In the genomic region with DNA sequence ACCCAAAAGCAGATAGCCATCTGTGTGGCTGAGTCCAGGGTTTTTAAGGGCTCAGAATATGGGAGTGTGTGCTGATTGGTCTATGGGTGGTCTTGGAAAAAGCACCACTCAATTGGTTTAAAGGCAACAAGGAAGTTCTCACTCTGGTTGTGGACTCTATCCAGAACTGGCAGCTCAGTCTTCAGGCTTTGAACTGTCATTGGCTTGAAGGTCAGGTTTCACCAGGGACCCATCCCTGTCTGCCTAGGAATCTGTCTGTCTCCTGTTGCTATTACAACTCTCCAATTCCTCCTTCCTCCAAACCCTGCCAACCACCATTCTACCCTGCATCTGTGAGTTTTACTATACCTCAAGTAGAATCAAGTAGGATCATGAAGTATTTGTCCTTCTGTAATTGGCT, we compare ENCODE assay signal across 33 cellular contexts.
"Had no signal": no experiment of that assay in that cellular context is flagged by ENCODE, and none has a peak within 500 bp of the region (broad histone marks: within the 10 kb centered on the region; RNA-seq: fewer than 3 reads in every experiment).

No MANE protein-coding gene starts in this region.

- H3K36me3 ChIP-seq: ascending aorta had no signal

- H3K4me3 Mint-ChIP-seq: activated B cell treated with CpG ODN at 0.5 μM for 24 hours; activated CD4-positive, alpha-beta memory T cell treated with anti-CD3 and anti-CD28 coated beads, Interleukin-2, amount 10 ng/mL, durations not matched to agents 7 days and 5 days; activated CD4-positive, alpha-beta T cell treated with anti-CD3 and anti-CD28 coated beads, Interleukin-2, amount 10 ng/mL, durations not matched to agents 7 days and 5 days; activated CD8-positive, alpha-beta memory T cell treated with anti-CD3 and anti-CD28 coated beads, Interleukin-2, amount 10 ng/mL, durations not matched to agents 7 days and 5 days; activated CD8-positive, alpha-beta T cell treated with anti-CD3 and anti-CD28 coated beads, Interleukin-2, amount 10 ng/mL, durations not matched to agents 7 days and 5 days; activated naive CD4-positive, alpha-beta T cell treated with anti-CD3 and anti-CD28 coated beads, Interleukin-2, amount 10 ng/mL, durations not matched to agents 7 days and 5 days; activated naive CD4-positive, alpha-beta T cell treated with anti-CD3 and anti-CD28 coated beads, Interleukin-2, amount 50 U/mL, for 24 hours; activated naive CD8-positive, alpha-beta T cell; activated naive CD8-positive, alpha-beta T cell treated with anti-CD3 and anti-CD28 coated beads, Interleukin-2, amount 10 ng/mL, durations not matched to agents 7 days and 5 days; activated naive CD8-positive, alpha-beta T cell treated with anti-CD3 and anti-CD28 coated beads, Interleukin-2, amount 50 U/mL, for 24 hours; activated T-cell treated with anti-CD3 and anti-CD28 coated beads, Interleukin-2, amount 50 U/mL, for 24 hours; brain; T-helper 1 cell treated with Interleukin-12 subunit alpha and Interleukin-12 subunit beta and Interleukin-4 antibody, amounts not matched to agents 30 μg/mL and 1 μg/mL, for 36 hours; T-helper 2 cell treated with Interferon-gamma antibody and Interleukin-4, amounts not matched to agents 5 μg/mL and 100 μg/mL, for 36 hours had no signal

- H3K4me3 ChIP-seq: ascending aorta had no signal

- DNase-seq: activated B cell treated with CpG ODN at 0.5 μM for 24 hours; activated CD4-positive, alpha-beta memory T cell treated with anti-CD3 and anti-CD28 coated beads, Interleukin-2, amount 10 ng/mL, durations not matched to agents 7 days and 5 days; activated CD4-positive, alpha-beta T cell treated with anti-CD3 and anti-CD28 coated beads for 4 hours; activated CD4-positive, alpha-beta T cell treated with anti-CD3 and anti-CD28 coated beads, Interleukin-2, amount 10 ng/mL, durations not matched to agents 7 days and 5 days; activated CD4-positive, alpha-beta T cell treated with anti-CD3 and anti-CD28 coated beads, Interleukin-2, amount 50 U/mL, for 48 hours; activated CD4-positive, CD25-positive, alpha-beta regulatory T cell treated with anti-CD3 and anti-CD28 coated beads, Interleukin-2, amount 50 U/mL, for 72 hours; activated CD8-positive, alpha-beta memory T cell treated with anti-CD3 and anti-CD28 coated beads for 24 hours; activated CD8-positive, alpha-beta memory T cell treated with anti-CD3 and anti-CD28 coated beads, Interleukin-2, amount 10 ng/mL, durations not matched to agents 7 days and 5 days; activated CD8-positive, alpha-beta memory T cell treated with anti-CD3 and anti-CD28 coated beads, Interleukin-2, amount 50 U/mL, for 48 hours; activated CD8-positive, alpha-beta T cell treated with anti-CD3 and anti-CD28 coated beads, Interleukin-2, amount 10 ng/mL, durations not matched to agents 7 days and 5 days; activated effector memory CD4-positive, alpha-beta T cell treated with Interleukin-2 at 50 U/mL for 16 hours; activated gamma-delta T cell; activated naive CD4-positive, alpha-beta T cell treated with anti-CD3 and anti-CD28 coated beads, Interleukin-2, amount 10 ng/mL, durations not matched to agents 7 days and 5 days; activated naive CD4-positive, alpha-beta T cell treated with Interleukin-2 at 50 U/mL for 16 hours; activated naive CD8-positive, alpha-beta T cell treated with anti-CD3 and anti-CD28 coated beads, Interleukin-2, amount 10 ng/mL, durations not matched to agents 7 days and 5 days; activated naive CD8-positive, alpha-beta T cell treated with anti-CD3 and anti-CD28 coated beads, Interleukin-2, amount 50 U/mL, for 24 hours; activated T-cell treated with anti-CD3 and anti-CD28 coated beads, Interleukin-2, amount 50 U/mL, for 24 hours; activated T-cell treated with anti-CD3 and anti-CD28 coated beads, Interleukin-2, amount 50 U/mL, for 48 hours; amygdala; anterior cingulate cortex; central memory CD4-positive, alpha-beta T cell; T-helper 1 cell; T-helper 2 cell; T-helper 9 cell had no signal

- H3K9me3 ChIP-seq: ascending aorta had no signal

- H3K27me3 Mint-ChIP-seq: activated B cell treated with CpG ODN at 0.5 μM for 24 hours; activated CD4-positive, alpha-beta memory T cell treated with anti-CD3 and anti-CD28 coated beads, Interleukin-2, amount 10 ng/mL, durations not matched to agents 7 days and 5 days; activated CD4-positive, alpha-beta T cell treated with anti-CD3 and anti-CD28 coated beads, Interleukin-2, amount 10 ng/mL, durations not matched to agents 7 days and 5 days; activated CD8-positive, alpha-beta memory T cell treated with anti-CD3 and anti-CD28 coated beads, Interleukin-2, amount 10 ng/mL, durations not matched to agents 7 days and 5 days; activated naive CD4-positive, alpha-beta T cell treated with anti-CD3 and anti-CD28 coated beads, Interleukin-2, amount 10 ng/mL, durations not matched to agents 7 days and 5 days; activated naive CD8-positive, alpha-beta T cell; activated naive CD8-positive, alpha-beta T cell treated with anti-CD3 and anti-CD28 coated beads, Interleukin-2, amount 10 ng/mL, durations not matched to agents 7 days and 5 days; activated naive CD8-positive, alpha-beta T cell treated with anti-CD3 and anti-CD28 coated beads, Interleukin-2, amount 50 U/mL, for 24 hours; activated T-cell treated with anti-CD3 and anti-CD28 coated beads, Interleukin-2, amount 50 U/mL, for 24 hours; brain had no signal

- H3K27ac Mint-ChIP-seq: activated B cell treated with CpG ODN at 0.5 μM for 24 hours; activated CD4-positive, alpha-beta memory T cell treated with anti-CD3 and anti-CD28 coated beads, Interleukin-2, amount 10 ng/mL, durations not matched to agents 7 days and 5 days; activated CD4-positive, alpha-beta T cell treated with anti-CD3 and anti-CD28 coated beads, Interleukin-2, amount 10 ng/mL, durations not matched to agents 7 days and 5 days; activated CD8-positive, alpha-beta memory T cell treated with anti-CD3 and anti-CD28 coated beads, Interleukin-2, amount 10 ng/mL, durations not matched to agents 7 days and 5 days; activated CD8-positive, alpha-beta T cell treated with anti-CD3 and anti-CD28 coated beads, Interleukin-2, amount 10 ng/mL, durations not matched to agents 7 days and 5 days; activated naive CD4-positive, alpha-beta T cell treated with anti-CD3 and anti-CD28 coated beads, Interleukin-2, amount 10 ng/mL, durations not matched to agents 7 days and 5 days; activated naive CD4-positive, alpha-beta T cell treated with anti-CD3 and anti-CD28 coated beads, Interleukin-2, amount 50 U/mL, for 24 hours; activated naive CD8-positive, alpha-beta T cell; activated naive CD8-positive, alpha-beta T cell treated with anti-CD3 and anti-CD28 coated beads, Interleukin-2, amount 10 ng/mL, durations not matched to agents 7 days and 5 days; activated naive CD8-positive, alpha-beta T cell treated with anti-CD3 and anti-CD28 coated beads, Interleukin-2, amount 50 U/mL, for 24 hours; activated T-cell treated with anti-CD3 and anti-CD28 coated beads, Interleukin-2, amount 50 U/mL, for 24 hours; activated T-helper 2 cell treated with anti-CD3 and anti-CD28 coated beads, Interferon-gamma antibody, Interleukin-2, Interleukin-4, amounts not matched to agents 10 μg/mL and 5 μg/mL and 100 μg/mL, durations not matched to agents 14 hours and 24 hours and 36 hours; brain; T-helper 1 cell treated with Interleukin-12 subunit alpha and Interleukin-12 subunit beta and Interleukin-4 antibody, amounts not matched to agents 30 μg/mL and 1 μg/mL, for 36 hours; T-helper 2 cell treated with Interferon-gamma antibody and Interleukin-4, amounts not matched to agents 5 μg/mL and 100 μg/mL, for 36 hours had no signal

- H3K4me1 ChIP-seq: ascending aorta had no signal

- H3K36me3 Mint-ChIP-seq: activated CD8-positive, alpha-beta memory T cell treated with anti-CD3 and anti-CD28 coated beads, Interleukin-2, amount 10 ng/mL, durations not matched to agents 7 days and 5 days; activated naive CD4-positive, alpha-beta T cell treated with anti-CD3 and anti-CD28 coated beads, Interleukin-2, amount 10 ng/mL, durations not matched to agents 7 days and 5 days; activated naive CD4-positive, alpha-beta T cell treated with anti-CD3 and anti-CD28 coated beads, Interleukin-2, amount 50 U/mL, for 24 hours; activated naive CD8-positive, alpha-beta T cell; activated naive CD8-positive, alpha-beta T cell treated with anti-CD3 and anti-CD28 coated beads, Interleukin-2, amount 10 ng/mL, durations not matched to agents 7 days and 5 days; brain had no signal

- H3K27ac ChIP-seq: ascending aorta, VCaP had no signal

- H3K9me3 Mint-ChIP-seq: activated CD4-positive, alpha-beta memory T cell treated with anti-CD3 and anti-CD28 coated beads, Interleukin-2, amount 10 ng/mL, durations not matched to agents 7 days and 5 days; activated CD4-positive, alpha-beta T cell treated with anti-CD3 and anti-CD28 coated beads, Interleukin-2, amount 10 ng/mL, durations not matched to agents 7 days and 5 days; activated naive CD4-positive, alpha-beta T cell treated with anti-CD3 and anti-CD28 coated beads, Interleukin-2, amount 10 ng/mL, durations not matched to agents 7 days and 5 days; activated naive CD4-positive, alpha-beta T cell treated with anti-CD3 and anti-CD28 coated beads, Interleukin-2, amount 50 U/mL, for 24 hours; activated naive CD8-positive, alpha-beta T cell treated with anti-CD3 and anti-CD28 coated beads, Interleukin-2, amount 50 U/mL, for 24 hours; activated T-helper 2 cell treated with anti-CD3 and anti-CD28 coated beads, Interferon-gamma antibody, Interleukin-2, Interleukin-4, amounts not matched to agents 10 μg/mL and 5 μg/mL and 100 μg/mL, durations not matched to agents 14 hours and 24 hours and 36 hours; brain; T-helper 1 cell treated with Interleukin-12 subunit alpha and Interleukin-12 subunit beta and Interleukin-4 antibody, amounts not matched to agents 30 μg/mL and 1 μg/mL, for 36 hours; T-helper 2 cell treated with Interferon-gamma antibody and Interleukin-4, amounts not matched to agents 5 μg/mL and 100 μg/mL, for 36 hours had no signal

- H3K4me1 Mint-ChIP-seq: activated B cell treated with CpG ODN at 0.5 μM for 24 hours; activated CD4-positive, alpha-beta memory T cell treated with anti-CD3 and anti-CD28 coated beads, Interleukin-2, amount 10 ng/mL, durations not matched to agents 7 days and 5 days; activated CD4-positive, alpha-beta T cell treated with anti-CD3 and anti-CD28 coated beads, Interleukin-2, amount 10 ng/mL, durations not matched to agents 7 days and 5 days; activated CD8-positive, alpha-beta memory T cell treated with anti-CD3 and anti-CD28 coated beads, Interleukin-2, amount 10 ng/mL, durations not matched to agents 7 days and 5 days; activated naive CD4-positive, alpha-beta T cell treated with anti-CD3 and anti-CD28 coated beads, Interleukin-2, amount 10 ng/mL, durations not matched to agents 7 days and 5 days; activated naive CD4-positive, alpha-beta T cell treated with anti-CD3 and anti-CD28 coated beads, Interleukin-2, amount 50 U/mL, for 24 hours; activated naive CD8-positive, alpha-beta T cell treated with anti-CD3 and anti-CD28 coated beads, Interleukin-2, amount 10 ng/mL, durations not matched to agents 7 days and 5 days; activated naive CD8-positive, alpha-beta T cell treated with anti-CD3 and anti-CD28 coated beads, Interleukin-2, amount 50 U/mL, for 24 hours had no signal

- ATAC-seq: activated CD8-positive, alpha-beta memory T cell treated with anti-CD3 and anti-CD28 coated beads, Interleukin-2, amount 10 ng/mL, durations not matched to agents 7 days and 5 days; activated CD8-positive, alpha-beta T cell treated with anti-CD3 and anti-CD28 coated beads, Interleukin-2, amount 10 ng/mL, durations not matched to agents 7 days and 5 days; activated naive CD8-positive, alpha-beta T cell treated with anti-CD3 and anti-CD28 coated beads, Interleukin-2, amount 50 U/mL, for 24 hours had no signal

- H3K27me3 ChIP-seq: ascending aorta had no signal

- FAIRE-seq: TTC549 had no signal
